ENCODE assay signal across 12 cellular contexts in genomic region chr16:70789231-70789926, GRCh38. TPM values are rescaled to one million over a fixed set of nuclear protein-coding genes. Genes with fewer than 3 reads are reported as not detected.
DNase-seq lines count a peak whose midpoint lies in the region; ATAC-seq and TF ChIP-seq lines count a peak whose summit lies in the region.
"Had no signal": no experiment of that assay in that cellular context is flagged by ENCODE, and none has a peak within 500 bp of the region (broad histone marks: within the 10 kb centered on the region; RNA-seq: fewer than 3 reads in every experiment).

No MANE protein-coding gene starts in this region.

- H3K9me3 ChIP-seq in gastrocnemius medialis (no peaks in the 10 kb centered on the region), upper lobe of right lung (no peaks in the 10 kb centered on the region)

- H3K27me3 ChIP-seq in gastrocnemius medialis (no peaks in the 10 kb centered on the region), upper lobe of right lung (no peaks in the 10 kb centered on the region)

- peaks cover 0 to 16% of the 10 kb centered on the region in 2 donors for H3K36me3 ChIP-seq in gastrocnemius medialis
- H3K36me3 ChIP-seq in upper lobe of right lung, result peaks cover 23% of the 10 kb centered on the region

- H3K4me3 ChIP-seq in WI38 (ENCODE audit: low read depth, low read length), result 0 out of 2 replicates have a peak overlapping the region, but pooled peaks have one; percentile 12
- H3K4me3 ChIP-seq in gastrocnemius medialis, result no peak overlapping the region
- H3K4me3 ChIP-seq in upper lobe of right lung, result no peak overlapping the region

- in situ Hi-C loops in gastrocnemius medialis (cut with MboI; ENCODE audit: low sequenced_read_pairs in 4 of 4), result no loop called here

- DNase-seq in foreskin melanocyte, result peak; percentile 83
- DNase-seq in gastrocnemius medialis, result peak in 1 of 2 donors; percentile 57
- no peak for DNase-seq in NCI-H748 treated with DMSO at 0.1 percent for 48 hours (lab: John Stamatoyannopoulos, UW)
- DNase-seq in upper lobe of right lung, result no peak
- DNase-seq in OCI-M2 (lab: John Stamatoyannopoulos, UW; ENCODE audit: unreplicated experiment), result no peak
- DNase-seq: amniotic stem cell; NCI-H2029 treated with DMSO at 0.1 percent for 48 hours; RPMI8226; stimulated activated CD4-positive, alpha-beta T cell treated with anti-CD3 and anti-CD28 coated beads, Interleukin-2, amount 100 ng/mL, for 24 hours had no signal

- peaks cover 21 to 22% of the 10 kb centered on the region in 2 donors for H3K4me1 ChIP-seq in gastrocnemius medialis
- peaks cover 11% of the 10 kb centered on the region for H3K4me1 ChIP-seq in upper lobe of right lung

- H3K27ac ChIP-seq in gastrocnemius medialis (peak overlapping the region; percentile 27 to 75 (median 64)), upper lobe of right lung (no peak overlapping the region)

- intact Hi-C loops in gastrocnemius medialis (cut with DNase I; ENCODE audit: low total_unique reads) (no loop called here), upper lobe of right lung (cut with DNase I) (no loop called here)

- ATAC-seq in GM18511 (IDR thresholded peaks at IDR 0.05; ENCODE audit: unreplicated experiment), result peak; percentile 18
- ATAC-seq in gastrocnemius medialis, result peak; percentile 74 to 76
- no peak for ATAC-seq in upper lobe of right lung
- no peak for ATAC-seq in HG03342 (IDR thresholded peaks at IDR 0.05; ENCODE audit: unreplicated experiment)

- no peak for TF ChIP-seq POLR2A in gastrocnemius medialis (IDR thresholded peaks at IDR 0.05)

- TF ChIP-seq CTCF in WI38 (IDR thresholded peaks at IDR 0.05; ENCODE audit: low read depth, low read length) (no peak), gastrocnemius medialis (IDR thresholded peaks at IDR 0.05 in 4 of 5, conservative IDR thresholded peaks at IDR 0.05 in 1 of 5) (no peak), upper lobe of right lung (IDR thresholded peaks at IDR 0.05) (no peak)

RNA-seq across cellular contexts. Expression of gene VAC14, which starts 11.6 kb away (rescaled TPM):
- total RNA-seq in gastrocnemius medialis (10 to 100 TPM; 19.8 to 30.9 (median 27.0) TPM), upper lobe of right lung (52.2 TPM)

Comparison
In these comparisons a context has a peak if more than half of its experiments do, and no peak if none do; other contexts are left out.
1. ATAC-seq: peak in GM18511 (single experiment) and gastrocnemius medialis (2 of 2); none in upper lobe of right lung (single experiment) and HG03342 (single experiment).